In genomic region chr12:83388551-83388950, GRCh38 we compare ENCODE assay signal across 13 cellular contexts.
"Had no signal": no experiment of that assay in that cellular context is flagged by ENCODE, and none has a peak within 500 bp of the region (broad histone marks: within the 10 kb centered on the region; RNA-seq: fewer than 3 reads in every experiment).

No MANE protein-coding gene starts in this region.

- H3K4me1 ChIP-seq: esophagus squamous epithelium, thyroid gland had no signal

- DNase-seq: activated CD4-positive, alpha-beta T cell treated with anti-CD3 and anti-CD28 coated beads, Interleukin-2, amount 10 ng/mL, durations not matched to agents 24 days and 14 days; activated CD4-positive, CD25-positive, alpha-beta regulatory T cell; activated CD8-positive, alpha-beta memory T cell treated with anti-CD3 and anti-CD28 coated beads for 24 hours; activated naive CD8-positive, alpha-beta T cell treated with anti-CD3 and anti-CD28 coated beads, Interleukin-2, amount 10 ng/mL, durations not matched to agents 7 days and 5 days; brain microvascular endothelial cell; cortex of kidney; effector CD4-positive, alpha-beta T cell; esophagus squamous epithelium; left ventricle myocardium superior; natural killer cell; retina had no signal

- H3K9me3 ChIP-seq: esophagus squamous epithelium, thyroid gland had no signal

- H3K27ac ChIP-seq: brain microvascular endothelial cell, esophagus squamous epithelium, thyroid gland had no signal

- H3K27me3 ChIP-seq: brain microvascular endothelial cell, esophagus squamous epithelium, thyroid gland had no signal

- H3K4me3 ChIP-seq: esophagus squamous epithelium, thyroid gland had no signal

- H3K36me3 ChIP-seq: brain microvascular endothelial cell, esophagus squamous epithelium, thyroid gland had no signal

- ATAC-seq: left ventricle myocardium superior; natural killer cell; stimulated activated memory B cell treated with anti-CD40 and anti-IgM and Interleukin-4, amounts not matched to agents 10 μg/mL and 1 μg/mL and 100 μg/mL, for 72 hours had no signal
